Comparison of ENCODE assay signal across 1 cellular context in genomic region chr17:7582401-7583252, GRCh38.
TF ChIP-seq lines count a peak whose summit lies in the region.

No MANE protein-coding gene starts in this region.

TF ChIP-seq in K562, 482 proteins besides CTCF, POLR2A, EP300 and RAD21 (continued from another document and continues in another):
- TF ChIP-seq ZNF639 (CRISPR knock-in tag; conservative IDR thresholded peaks at IDR 0.05 in 1 of 2, IDR thresholded peaks at IDR 0.05 in 1 of 2), result no peak
- no peak for TF ChIP-seq PRDM10 (IDR thresholded peaks at IDR 0.05; ENCODE audit: partially characterized antibody)
- no peak for TF ChIP-seq ARID2 (IDR thresholded peaks at IDR 0.05)
- TF ChIP-seq ZNF57 (CRISPR knock-in tag; IDR thresholded peaks at IDR 0.05), result no peak
- no peak for TF ChIP-seq E2F6 (IDR thresholded peaks at IDR 0.05; ENCODE audit: borderline replicate concordance in 1 of 2, extremely low read depth in 1 of 2, insufficient read depth in 1 of 2, insufficient read length in 1 of 2, low read depth in 1 of 2, low read length in 1 of 2, poor library complexity in 1 of 2, severe bottlenecking in 1 of 2)
- TF ChIP-seq TARDBP (IDR thresholded peaks at IDR 0.05), result no peak
- TF ChIP-seq POLR2G (IDR thresholded peaks at IDR 0.05; ENCODE audit: low read depth, low read length), result peak; percentile 16; the same call in 1 of the 2 replicates
- TF ChIP-seq ETV1 (tag; conservative IDR thresholded peaks at IDR 0.05; ENCODE audit: low read depth), result no peak
- TF ChIP-seq ZNF12 (CRISPR knock-in tag; IDR thresholded peaks at IDR 0.05), result no peak
- TF ChIP-seq NR3C1 (CRISPR knock-in tag; IDR thresholded peaks at IDR 0.05), result no peak
- TF ChIP-seq SAFB2 (IDR thresholded peaks at IDR 0.05; ENCODE audit: borderline replicate concordance, low read depth, low read length, severe bottlenecking), result no peak
- TF ChIP-seq HDAC2 (IDR thresholded peaks at IDR 0.05), result no peak
- no peak for TF ChIP-seq ZBED1 (IDR thresholded peaks at IDR 0.05)
- no peak for TF ChIP-seq CLOCK (CRISPR knock-in tag; IDR thresholded peaks at IDR 0.05; ENCODE audit: borderline replicate concordance)
- TF ChIP-seq TRIM24 (IDR thresholded peaks at IDR 0.05), result no peak
- no peak for TF ChIP-seq NR2C1 (IDR thresholded peaks at IDR 0.05)
- TF ChIP-seq NR2C1 (tag; IDR thresholded peaks at IDR 0.05), result no peak
- no peak for TF ChIP-seq RAD51 (IDR thresholded peaks at IDR 0.05; ENCODE audit: borderline replicate concordance, low read depth)
- TF ChIP-seq ZNF592 (IDR thresholded peaks at IDR 0.05), result no peak
- TF ChIP-seq FUS (optimal IDR thresholded peaks at IDR 0.05; ENCODE audit: low read depth, low read length), result no peak
- no peak for TF ChIP-seq RUNX1 (IDR thresholded peaks at IDR 0.05; ENCODE audit: low read depth)
- TF ChIP-seq ARNT (IDR thresholded peaks at IDR 0.05), result no peak
- TF ChIP-seq KAT7 (CRISPR knock-in tag; IDR thresholded peaks at IDR 0.05; ENCODE audit: borderline replicate concordance), result 0 out of 2 replicates have a peak, but pooled peaks have one; percentile 7
- no peak for TF ChIP-seq ZBTB11 (CRISPR knock-in tag; IDR thresholded peaks at IDR 0.05)
- no peak for TF ChIP-seq RCOR1 (IDR thresholded peaks at IDR 0.05; ENCODE audit: borderline replicate concordance in 1 of 2, low read depth in 2 of 2, low read length in 2 of 2)
- TF ChIP-seq TSHZ1 (CRISPR knock-in tag; IDR thresholded peaks at IDR 0.05), result no peak
- no peak; the same call in 1 of the 2 replicates for TF ChIP-seq HNRNPL (IDR thresholded peaks at IDR 0.05; ENCODE audit: low read depth, low read length)
- TF ChIP-seq FOXO4 (CRISPR knock-in tag; IDR thresholded peaks at IDR 0.05), result no peak
- TF ChIP-seq ELF2 (CRISPR knock-in tag; IDR thresholded peaks at IDR 0.05), result no peak
- TF ChIP-seq HMG20A (CRISPR knock-in tag; conservative IDR thresholded peaks at IDR 0.05), result no peak
- TF ChIP-seq MTA1 (IDR thresholded peaks at IDR 0.05; ENCODE audit: borderline replicate concordance), result no peak
- peak; percentile 73 for TF ChIP-seq ZBTB17 (CRISPR knock-in tag; IDR thresholded peaks at IDR 0.05)
- TF ChIP-seq ETS1 (conservative IDR thresholded peaks at IDR 0.05; ENCODE audit: control insufficient read depth, low read depth, low read length), result no peak
- no peak for TF ChIP-seq GTF2E2 (tag; IDR thresholded peaks at IDR 0.05)
- TF ChIP-seq ZNF140 (CRISPR knock-in tag; IDR thresholded peaks at IDR 0.05), result no peak
- TF ChIP-seq ZNF121 (CRISPR knock-in tag; conservative IDR thresholded peaks at IDR 0.05), result no peak
